Comparison of ENCODE assay signal across 1 cellular context in genomic region chr6:124961784-124962611, GRCh38.
A peak's percentile ranks its signal among the peaks of the same experiment; 100 is the strongest.
TF ChIP-seq lines count a peak whose summit lies in the region.

A gene with protein sequence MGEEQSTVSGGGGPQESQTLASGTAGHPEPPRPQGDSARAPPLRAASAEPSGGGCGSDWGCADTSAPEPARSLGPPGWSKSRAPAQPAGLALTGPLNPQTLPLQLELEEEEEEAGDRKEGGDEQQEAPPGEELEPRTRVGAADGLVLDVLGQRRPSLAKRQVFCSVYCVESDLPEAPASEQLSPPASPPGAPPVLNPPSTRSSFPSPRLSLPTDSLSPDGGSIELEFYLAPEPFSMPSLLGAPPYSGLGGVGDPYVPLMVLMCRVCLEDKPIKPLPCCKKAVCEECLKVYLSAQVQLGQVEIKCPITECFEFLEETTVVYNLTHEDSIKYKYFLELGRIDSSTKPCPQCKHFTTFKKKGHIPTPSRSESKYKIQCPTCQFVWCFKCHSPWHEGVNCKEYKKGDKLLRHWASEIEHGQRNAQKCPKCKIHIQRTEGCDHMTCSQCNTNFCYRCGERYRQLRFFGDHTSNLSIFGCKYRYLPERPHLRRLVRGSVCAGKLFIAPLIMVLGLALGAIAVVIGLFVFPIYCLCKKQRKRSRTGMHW (plus strand): TSS chr6:124962437. CDS start chr6:124962545, 108 bp downstream.

TF ChIP-seq in HepG2, 621 proteins besides CTCF, POLR2A, EP300 and RAD21 (continued from another document):
- TF ChIP-seq ZNF414 (CRISPR knock-in tag; IDR thresholded peaks at IDR 0.05) = no peak
- peak; percentile 54 for TF ChIP-seq ZFX (CRISPR knock-in tag; IDR thresholded peaks at IDR 0.05; ENCODE audit: low read depth)
- peak; percentile 24; the same call in 1 of the 2 replicates for TF ChIP-seq KDM5B (CRISPR knock-in tag; IDR thresholded peaks at IDR 0.05; ENCODE audit: borderline replicate concordance)
- TF ChIP-seq KLF11 (CRISPR knock-in tag; IDR thresholded peaks at IDR 0.05) = no peak
TF ChIP-seq in HepG2: peak in this region for 20.
